ENCODE assay signal across 25 cellular contexts in genomic region chrX:103811858-103812257, GRCh38. TPM values are rescaled to one million over a fixed set of nuclear protein-coding genes. Genes with fewer than 3 reads are reported as not detected.
"Had no signal": no experiment of that assay in that cellular context is flagged by ENCODE, and none has a peak within 500 bp of the region (broad histone marks: within the 10 kb centered on the region; RNA-seq: fewer than 3 reads in every experiment).

No MANE protein-coding gene starts in this region.

- DNase-seq: IMR-90, Karpas-422, KG1, MM.1S, NCI-H1092 treated with DMSO at 0.1 percent for 48 hours, NCI-H1417, NCI-H1436 treated with DMSO at 0.1 percent for 48 hours, NCI-H1694, NCI-H1930, NCI-H2081, NCI-H2107, NCI-H226, NCI-H446, NCI-H510A, NCI-H524 treated with DMSO at 0.1 percent for 48 hours, NCI-H69, NCI-H774, PC-3, SHP77, SK-N-SH, SW 1271 had no signal

- H3K9ac ChIP-seq: SK-N-SH had no signal

- FAIRE-seq: HTR-8/SVneo had no signal

- H3K4me2 ChIP-seq: SK-N-SH had no signal

- H3K27ac ChIP-seq: HL-60, RWPE1 had no signal

- H3K9me3 ChIP-seq: SK-N-SH had no signal

- ATAC-seq: Panc1, PC-3 had no signal

RNA-seq across cellular contexts. Expression of gene PLP1, which starts 35.2 kb away (rescaled TPM):
- total RNA-seq: PC-3 had no signal
